15 cellular contexts compared by ENCODE assay signal in genomic region chrY:7728935-7729317, GRCh38.
DNase-seq lines count a peak whose midpoint lies in the region; ATAC-seq lines count a peak whose summit lies in the region.
"Had no signal": no experiment of that assay in that cellular context is flagged by ENCODE, and none has a peak within 500 bp of the region (broad histone marks: within the 10 kb centered on the region; RNA-seq: fewer than 3 reads in every experiment).

No MANE protein-coding gene starts in this region.

- ATAC-seq in GM18868 (IDR thresholded peaks at IDR 0.05; ENCODE audit: unreplicated experiment) (peak; percentile 30), HG03439 (IDR thresholded peaks at IDR 0.05; ENCODE audit: unreplicated experiment) (no peak)
- ATAC-seq: PC-3, right cardiac atrium had no signal

- DNase-seq in NCI-H446 treated with DMSO at 0.1 percent for 48 hours (lab: John Stamatoyannopoulos, UW) (peak; percentile 0), fibroblast of peridontal ligament (ENCODE audit: extremely low read depth) (peak; percentile 3), CD1c-positive myeloid dendritic cell (ENCODE audit: extremely low spot score) (no peak), NCI-H2029 (lab: John Stamatoyannopoulos, UW) (no peak)
- peak; percentile 3 to 7 for DNase-seq in stimulated activated CD4-positive, alpha-beta T cell treated with anti-CD3 and anti-CD28 coated beads, Interleukin-4, amount 100 ng/mL, for 48 hours (ENCODE audit: low read depth in 2 of 2)
- DNase-seq: DMS 273 treated with DMSO at 0.1 percent for 48 hours, hippocampal formation, kidney glomerular epithelial cell, midbrain, NCI-H187, NCI-H524, PC-3 had no signal

Comparison
In these comparisons a context has a peak if more than half of its experiments do, and no peak if none do; other contexts are left out.
1. DNase-seq: peak in NCI-H446 treated with DMSO at 0.1 percent for 48 hours (single experiment), fibroblast of peridontal ligament (single experiment) and stimulated activated CD4-positive, alpha-beta T cell treated with anti-CD3 and anti-CD28 coated beads, Interleukin-4, amount 100 ng/mL, for 48 hours (2 of 2); none in CD1c-positive myeloid dendritic cell (single experiment) and NCI-H2029 (single experiment).